ENCODE assay signal across 15 cellular contexts in genomic region chr2:74915743-74916142, GRCh38. TPM values are rescaled to one million over a fixed set of nuclear protein-coding genes. Genes with fewer than 3 reads are reported as not detected.
DNase-seq lines count a peak whose midpoint lies in the region; ATAC-seq and TF ChIP-seq lines count a peak whose summit lies in the region.
"Had no signal": no experiment of that assay in that cellular context is flagged by ENCODE, and none has a peak within 500 bp of the region (broad histone marks: within the 10 kb centered on the region; RNA-seq: fewer than 3 reads in every experiment).

No MANE protein-coding gene starts in this region.

- H3K9me3 Mint-ChIP-seq in effector memory CD8-positive, alpha-beta T cell = no peaks in the 10 kb centered on the region
- H3K9me3 Mint-ChIP-seq: CD8-positive, alpha-beta memory T cell had no signal

- peak; percentile 52 for ATAC-seq in effector memory CD8-positive, alpha-beta T cell (replicated peaks)
- no peak for ATAC-seq in body of pancreas
- ATAC-seq: lower lobe of right lung had no signal

- TF ChIP-seq CTCF in body of pancreas (IDR thresholded peaks at IDR 0.05) (no peak), thyroid gland (IDR thresholded peaks at IDR 0.05) (no peak)

- intact Hi-C loops in body of pancreas (cut with DNase I) = no loop called here
- intact Hi-C loops in thyroid gland (cut with DNase I) = no loop called here

- no peaks in the 10 kb centered on the region for H3K36me3 Mint-ChIP-seq in effector memory CD8-positive, alpha-beta T cell (ENCODE audit: insufficient read depth)
- H3K36me3 Mint-ChIP-seq: CD8-positive, alpha-beta memory T cell had no signal

- no peak overlapping the region for H3K27ac Mint-ChIP-seq in effector memory CD8-positive, alpha-beta T cell
- H3K27ac Mint-ChIP-seq: CD8-positive, alpha-beta memory T cell had no signal

- peaks cover 57 to 72% of the 10 kb centered on the region in 2 donors for H3K27me3 Mint-ChIP-seq in effector memory CD8-positive, alpha-beta T cell

- H3K4me1 Mint-ChIP-seq in effector memory CD8-positive, alpha-beta T cell (ENCODE audit: low read depth in 2 of 2) = peaks cover 11 to 17% of the 10 kb centered on the region in 2 donors

- H3K36me3 ChIP-seq in body of pancreas (replicated peaks in 1 of 2; ENCODE audit: insufficient read depth in 1 of 2, low read depth in 2 of 2) (no peaks in the 10 kb centered on the region), thyroid gland (no peaks in the 10 kb centered on the region)
- H3K36me3 ChIP-seq: lower lobe of right lung, prostate gland, SJSA1 had no signal

- H3K4me3 ChIP-seq in body of pancreas (no peak overlapping the region), thyroid gland (replicated peaks in 1 of 3) (no peak overlapping the region)
- H3K4me3 ChIP-seq: coronary artery, lower lobe of right lung, prostate gland, SJSA1 had no signal

- no peak overlapping the region for H3K27ac ChIP-seq in body of pancreas
- H3K27ac ChIP-seq in thyroid gland = no peak overlapping the region
- H3K27ac ChIP-seq: coronary artery, KMS-11, lower lobe of right lung, prostate gland, SJSA1 had no signal

- WGBS in body of pancreas, 2 donors = 68% methylated on average over 4 of the region's 4 CpGs
- 79 to 90% methylated on average over 4 of the region's 4 CpGs for WGBS in thyroid gland, 2 donors

- H3K4me3 Mint-ChIP-seq in effector memory CD8-positive, alpha-beta T cell = no peak overlapping the region
- H3K4me3 Mint-ChIP-seq: CD8-positive, alpha-beta memory T cell had no signal

- H3K27me3 ChIP-seq in body of pancreas (no peaks in the 10 kb centered on the region), thyroid gland (no peaks in the 10 kb centered on the region)
- H3K27me3 ChIP-seq: SJSA1 had no signal

- H3K9me3 ChIP-seq in body of pancreas (no peaks in the 10 kb centered on the region), thyroid gland (no peaks in the 10 kb centered on the region)
- H3K9me3 ChIP-seq: lower lobe of right lung, prostate gland, SJSA1 had no signal

- no peak for TF ChIP-seq POLR2A in body of pancreas (IDR thresholded peaks at IDR 0.05)
- TF ChIP-seq POLR2A in thyroid gland (IDR thresholded peaks at IDR 0.05) = no peak

- peak; percentile 1 for DNase-seq in stimulated activated naive CD4-positive, alpha-beta T cell treated with Interleukin-2 at 50 U/mL for 16 hours (lab: John Stamatoyannopoulos, UW)
- DNase-seq in stimulated activated naive CD4-positive, alpha-beta T cell (lab: John Stamatoyannopoulos, UW) = no peak
- DNase-seq in RPMI7951 (ENCODE audit: low read depth) = peak; percentile 90
- no peak for DNase-seq in effector memory CD8-positive, alpha-beta T cell
- DNase-seq in SW480 (ENCODE audit: low spot score) = no peak
- no peak for DNase-seq in body of pancreas
- no peak for DNase-seq in SHP77 treated with DMSO at 0.1 percent for 48 hours (lab: John Stamatoyannopoulos, UW)
- no peak for DNase-seq in thyroid gland
- DNase-seq: CD8-positive, alpha-beta memory T cell; lower lobe of right lung; NCI-H2227 treated with DMSO at 0.1 percent for 48 hours had no signal

- H3K4me1 ChIP-seq in body of pancreas (no peaks in the 10 kb centered on the region), thyroid gland (peaks cover 0 to 8% of the 10 kb centered on the region in 2 donors)
- H3K4me1 ChIP-seq: prostate gland had no signal

RNA-seq across cellular contexts. Expression of gene POLE4, which starts 42.7 kb away (rescaled TPM):
- 85.9 and 92.8 TPM in 2 replicates for total RNA-seq in RPMI7951 (2014; rRNA removed; shearing (Covaris generic))
- total RNA-seq in body of pancreas (10 to 100 TPM; 15.2 to 15.8 TPM), thyroid gland (10 to 100 TPM; 18.1 to 37.6 (median 26.6) TPM)

Comparison
In these comparisons a context has a peak if more than half of its experiments do, and no peak if none do; other contexts are left out.
1. DNase-seq: peak in stimulated activated naive CD4-positive, alpha-beta T cell treated with Interleukin-2 at 50 U/mL for 16 hours (single experiment) and RPMI7951 (single experiment); none in stimulated activated naive CD4-positive, alpha-beta T cell (0 of 6), effector memory CD8-positive, alpha-beta T cell (0 of 3), SW480 (single experiment), body of pancreas (0 of 4), SHP77 treated with DMSO at 0.1 percent for 48 hours (single experiment) and thyroid gland (0 of 2).